Comparison of ENCODE assay signal across 16 cellular contexts in the genomic region with DNA sequence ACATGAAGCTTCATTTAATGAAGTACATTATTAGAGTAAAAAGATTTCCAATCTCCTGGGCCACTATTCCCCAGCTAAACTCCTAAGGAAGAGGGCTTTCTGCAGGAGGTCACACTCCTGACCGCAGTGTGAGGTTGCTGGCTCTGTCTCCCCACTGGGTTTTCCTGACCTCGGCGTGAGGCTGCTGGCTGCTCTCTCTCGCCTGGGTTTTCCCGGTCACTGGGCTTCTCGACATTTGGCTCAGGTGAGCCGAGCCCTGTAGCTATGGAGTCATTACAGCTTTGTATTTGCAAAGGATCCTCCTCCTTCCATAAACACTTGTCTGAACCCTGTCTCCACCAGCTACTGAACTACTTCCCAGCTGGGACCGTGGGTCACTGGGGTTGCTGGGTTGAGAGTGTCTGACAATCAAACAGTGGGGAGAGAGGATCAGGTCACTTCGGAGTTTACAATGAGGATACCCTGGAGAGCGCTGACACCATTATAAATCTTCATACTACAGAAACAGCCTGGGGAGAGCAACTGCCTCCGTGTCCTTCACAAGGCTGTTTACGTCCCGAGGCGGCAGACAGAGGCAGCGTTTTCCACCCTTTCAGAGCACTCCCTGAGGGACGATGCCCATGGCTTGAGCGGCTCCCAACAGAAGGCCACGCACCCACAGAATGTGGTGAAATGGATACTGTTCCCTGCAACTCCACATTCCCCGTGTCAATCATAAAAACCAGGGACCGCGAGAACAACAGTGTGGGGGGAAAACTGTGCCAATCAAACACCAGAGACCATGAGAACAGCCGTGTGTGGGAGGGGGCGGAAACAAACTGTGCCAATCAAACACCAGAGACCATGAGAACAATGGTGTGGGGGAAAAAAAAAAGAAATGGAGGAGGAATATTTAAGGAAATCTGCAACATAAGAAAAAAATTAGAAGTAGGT.
DNase-seq lines count a peak whose midpoint lies in the region; ATAC-seq and TF ChIP-seq lines count a peak whose summit lies in the region.
"Had no signal": no experiment of that assay in that cellular context is flagged by ENCODE, and none has a peak within 500 bp of the region (broad histone marks: within the 10 kb centered on the region; RNA-seq: fewer than 3 reads in every experiment).

No MANE protein-coding gene starts in this region.

- peak overlapping the region; percentile 58 for H3K27ac ChIP-seq in hepatocyte
- H3K27ac ChIP-seq: 22Rv1, ovary had no signal

- DNase-seq in NCI-H1092 treated with DMSO at 0.1 percent for 48 hours (lab: John Stamatoyannopoulos, UW) (peak; percentile 51), NCI-H1092 (lab: John Stamatoyannopoulos, UW) (no peak), NCI-H748 (lab: John Stamatoyannopoulos, UW; ENCODE audit: unreplicated experiment) (peak; percentile 93), hepatocyte (ENCODE audit: low spot score) (peak; percentile 48), sciatic nerve (ENCODE audit: low spot score) (no peak), cerebellar cortex (ENCODE audit: low spot score) (no peak), germinal center (ENCODE audit: low spot score) (no peak), SIG-M5 (lab: John Stamatoyannopoulos, UW) (no peak)
- DNase-seq: activated CD8-positive, alpha-beta memory T cell treated with anti-CD3 and anti-CD28 coated beads, Interleukin-2, amount 50 U/mL, for 48 hours; activated naive CD4-positive, alpha-beta T cell treated with anti-CD3 and anti-CD28 coated beads, Interleukin-2, amount 50 U/mL, for 16 hours; DND-41; NK-92 treated with Interleukin-12 subunit alpha and Interleukin-12 subunit beta, amount 100 ng/mL, for 24 hours; ovary; stimulated activated CD4-positive, alpha-beta T cell treated with anti-CD3 and anti-CD28 coated beads, Interleukin-15, amount 100 ng/mL, for 24 hours; T-helper 17 cell had no signal

- H3K9me3 ChIP-seq in hepatocyte (ENCODE audit: low read depth), result no peaks in the 10 kb centered on the region
- H3K9me3 ChIP-seq: ovary had no signal

- peak overlapping the region; percentile 41 for H3K4me2 ChIP-seq in hepatocyte

- H3K4me3 ChIP-seq in hepatocyte, result no peak overlapping the region
- H3K4me3 ChIP-seq: ovary had no signal

- intact Hi-C loops in sciatic nerve (cut with DNase I), result no loop called here

- H3K36me3 ChIP-seq in hepatocyte (replicated peaks; ENCODE audit: insufficient read depth, low read depth), result peaks cover 8% of the 10 kb centered on the region
- H3K36me3 ChIP-seq: ovary had no signal

- H3K4me1 ChIP-seq in hepatocyte (ENCODE audit: insufficient read depth), result peaks cover 20% of the 10 kb centered on the region

- H3K27me3 ChIP-seq in hepatocyte, result no peaks in the 10 kb centered on the region
- H3K27me3 ChIP-seq: ovary had no signal

- 62% methylated on average over 23 of the region's 23 CpGs for WGBS in hepatocyte (ENCODE audit: low lambda C conversion rate, missing lambda C conversion rate)

- no peak for TF ChIP-seq CTCF in hepatocyte (IDR thresholded peaks at IDR 0.05; ENCODE audit: poor library complexity)

- H3K9me2 ChIP-seq in hepatocyte (replicated peaks; ENCODE audit: insufficient read depth), result no peaks in the 10 kb centered on the region

- peak; percentile 65 for ATAC-seq in sciatic nerve
- ATAC-seq: T-helper 17 cell had no signal

- no peaks in the 10 kb centered on the region for H3K79me2 ChIP-seq in hepatocyte

- H4K20me1 ChIP-seq in hepatocyte (ENCODE audit: insufficient read depth, poor library complexity, severe bottlenecking), result no peaks in the 10 kb centered on the region

- no peak overlapping the region for H2AFZ ChIP-seq in hepatocyte

Comparison
In these comparisons a context has a peak if more than half of its experiments do, and no peak if none do; other contexts are left out.
1. DNase-seq: peak in NCI-H1092 treated with DMSO at 0.1 percent for 48 hours (single experiment), NCI-H748 (single experiment) and hepatocyte (single experiment); none in NCI-H1092 (single experiment), sciatic nerve (single experiment), cerebellar cortex (single experiment), germinal center (single experiment) and SIG-M5 (single experiment).